27 cellular contexts compared by ENCODE assay signal in the genomic region with DNA sequence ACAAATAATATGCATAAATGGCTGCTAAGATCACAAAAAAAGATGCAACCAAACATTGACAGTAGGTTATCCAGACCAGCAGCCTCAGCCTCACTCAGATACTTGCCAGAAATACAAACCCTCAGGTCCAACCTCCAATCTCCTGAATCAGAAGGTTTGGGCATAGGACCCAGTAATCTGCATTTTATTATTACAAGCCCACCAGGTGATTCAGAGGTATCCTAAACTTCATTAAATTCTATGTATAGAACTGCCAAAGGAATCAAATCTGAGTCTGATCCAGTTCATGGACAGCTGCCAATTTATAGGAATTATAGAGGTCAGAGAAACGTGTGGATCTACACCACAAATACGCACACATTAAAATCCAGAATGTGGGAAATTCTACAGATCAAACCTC.
"Had no signal": no experiment of that assay in that cellular context is flagged by ENCODE, and none has a peak within 500 bp of the region (broad histone marks: within the 10 kb centered on the region; RNA-seq: fewer than 3 reads in every experiment).

No MANE protein-coding gene starts in this region.

- DNase-seq: activated CD4-positive, alpha-beta T cell treated with anti-CD3 and anti-CD28 coated beads for 36 hours; activated CD4-positive, alpha-beta T cell treated with anti-CD3 and anti-CD28 coated beads, Interleukin-2, amount 10 ng/mL, durations not matched to agents 7 days and 5 days; activated CD4-positive, alpha-beta T cell treated with anti-CD3 and anti-CD28 coated beads, Interleukin-2, amount 50 U/mL, for 48 hours; activated CD4-positive, CD25-positive, alpha-beta regulatory T cell; activated CD4-positive, CD25-positive, alpha-beta regulatory T cell treated with anti-CD3 and anti-CD28 coated beads, Interleukin-2, amount 50 U/mL, for 72 hours; activated CD8-positive, alpha-beta memory T cell treated with anti-CD3 and anti-CD28 coated beads for 24 hours; activated CD8-positive, alpha-beta T cell treated with anti-CD3 and anti-CD28 coated beads for 36 hours; activated effector memory CD4-positive, alpha-beta T cell treated with anti-CD3 and anti-CD28 coated beads, Interleukin-2, amount 50 U/mL, for 16 hours; activated naive CD4-positive, alpha-beta T cell treated with anti-CD3 and anti-CD28 coated beads for 36 hours; activated naive CD8-positive, alpha-beta T cell treated with anti-CD3 and anti-CD28 coated beads for 36 hours; activated naive CD8-positive, alpha-beta T cell treated with anti-CD3 and anti-CD28 coated beads, Interleukin-2, amount 50 U/mL, for 24 hours; activated T-cell treated with anti-CD3 and anti-CD28 coated beads, Interleukin-2, amount 50 U/mL, for 4 hours; adrenal gland; amygdala; aorta; body of pancreas; central memory CD4-positive, alpha-beta T cell; cerebellar nuclear complex; colonic mucosa; effector CD8-positive, alpha-beta T cell; esophagus squamous epithelium; foreskin melanocyte; T-helper 2 cell had no signal

- H3K4me1 ChIP-seq: body of pancreas, colonic mucosa had no signal

- H3K27ac Mint-ChIP-seq: activated CD4-positive, alpha-beta T cell treated with anti-CD3 and anti-CD28 coated beads for 36 hours; activated CD4-positive, alpha-beta T cell treated with anti-CD3 and anti-CD28 coated beads, Interleukin-2, amount 10 ng/mL, durations not matched to agents 7 days and 5 days; activated CD8-positive, alpha-beta T cell treated with anti-CD3 and anti-CD28 coated beads for 36 hours; activated naive CD4-positive, alpha-beta T cell treated with anti-CD3 and anti-CD28 coated beads for 36 hours; activated naive CD4-positive, alpha-beta T cell treated with anti-CD3 and anti-CD28 coated beads, Interleukin-2, amount 50 U/mL, for 24 hours; activated naive CD8-positive, alpha-beta T cell treated with anti-CD3 and anti-CD28 coated beads for 36 hours; activated naive CD8-positive, alpha-beta T cell treated with anti-CD3 and anti-CD28 coated beads, Interleukin-2, amount 50 U/mL, for 24 hours; activated T-helper 17 cell treated with anti-CD3 and anti-CD28 coated beads, Interleukin-2, amount 50 U/mL, for 72 hours had no signal

- H3K27ac ChIP-seq: adrenal gland, body of pancreas, colonic mucosa, epithelial cell of prostate, esophagus squamous epithelium, gastroesophageal sphincter had no signal

- H3K27me3 ChIP-seq: adrenal gland, body of pancreas, colonic mucosa, esophagus squamous epithelium, gastroesophageal sphincter had no signal

- H3K27me3 Mint-ChIP-seq: activated CD4-positive, alpha-beta T cell treated with anti-CD3 and anti-CD28 coated beads for 36 hours; activated CD4-positive, alpha-beta T cell treated with anti-CD3 and anti-CD28 coated beads, Interleukin-2, amount 10 ng/mL, durations not matched to agents 7 days and 5 days; activated CD8-positive, alpha-beta T cell treated with anti-CD3 and anti-CD28 coated beads for 36 hours; activated naive CD4-positive, alpha-beta T cell treated with anti-CD3 and anti-CD28 coated beads, Interleukin-2, amount 50 U/mL, for 24 hours; activated naive CD8-positive, alpha-beta T cell treated with anti-CD3 and anti-CD28 coated beads for 36 hours; activated naive CD8-positive, alpha-beta T cell treated with anti-CD3 and anti-CD28 coated beads, Interleukin-2, amount 50 U/mL, for 24 hours; activated T-helper 17 cell treated with anti-CD3 and anti-CD28 coated beads, Interleukin-2, amount 50 U/mL, for 72 hours had no signal

- H3K4me1 Mint-ChIP-seq: activated naive CD4-positive, alpha-beta T cell treated with anti-CD3 and anti-CD28 coated beads, Interleukin-2, amount 50 U/mL, for 24 hours had no signal

- H3K4me3 ChIP-seq: adrenal gland, body of pancreas, colonic mucosa, esophagus squamous epithelium, gastroesophageal sphincter had no signal

- H3K9me3 ChIP-seq: adrenal gland, body of pancreas had no signal

- H3K36me3 ChIP-seq: adrenal gland, colonic mucosa, gastroesophageal sphincter had no signal

- H3K4me3 Mint-ChIP-seq: activated CD4-positive, alpha-beta T cell treated with anti-CD3 and anti-CD28 coated beads for 36 hours; activated CD4-positive, alpha-beta T cell treated with anti-CD3 and anti-CD28 coated beads, Interleukin-2, amount 10 ng/mL, durations not matched to agents 7 days and 5 days; activated CD8-positive, alpha-beta T cell treated with anti-CD3 and anti-CD28 coated beads for 36 hours; activated naive CD4-positive, alpha-beta T cell treated with anti-CD3 and anti-CD28 coated beads for 36 hours; activated naive CD4-positive, alpha-beta T cell treated with anti-CD3 and anti-CD28 coated beads, Interleukin-2, amount 50 U/mL, for 24 hours; activated naive CD8-positive, alpha-beta T cell treated with anti-CD3 and anti-CD28 coated beads for 36 hours; activated naive CD8-positive, alpha-beta T cell treated with anti-CD3 and anti-CD28 coated beads, Interleukin-2, amount 50 U/mL, for 24 hours; activated T-cell treated with anti-CD3 and anti-CD28 coated beads, Interleukin-2, amount 50 U/mL, for 4 hours; activated T-helper 17 cell treated with anti-CD3 and anti-CD28 coated beads, Interleukin-2, amount 50 U/mL, for 72 hours had no signal
